ENCODE assay signal across 9 cellular contexts in genomic region chrX:119516157-119516702, GRCh38. TPM values are rescaled to one million over a fixed set of nuclear protein-coding genes. Genes with fewer than 3 reads are reported as not detected.
DNase-seq lines count a peak whose midpoint lies in the region; ATAC-seq and TF ChIP-seq lines count a peak whose summit lies in the region.
"Had no signal": no experiment of that assay in that cellular context is flagged by ENCODE, and none has a peak within 500 bp of the region (broad histone marks: within the 10 kb centered on the region; RNA-seq: fewer than 3 reads in every experiment).

No MANE protein-coding gene starts in this region.

- CTCF ChIA-PET in naive thymus-derived CD4-positive, alpha-beta T cell (lab: Charles Lee) = interaction anchor here (0.5 to 2.2 kb wide), 11 partner anchors 30 to 416 kb away, joined by 3 to 8 read pairs (median 4); no protein-coding TSS in a partner anchor

- no peaks in the 10 kb centered on the region for H3K9me3 ChIP-seq in naive thymus-derived CD4-positive, alpha-beta T cell (ENCODE audit: control insufficient read depth in 2 of 3, low read length in 3 of 3)

- no peaks in the 10 kb centered on the region for H3K27me3 Mint-ChIP-seq in naive thymus-derived CD4-positive, alpha-beta T cell

- peak; percentile 73 for DNase-seq in CD1c-positive myeloid dendritic cell (ENCODE audit: extremely low spot score)
- peak; percentile 65 to 77 for DNase-seq in NCI-H526 (lab: John Stamatoyannopoulos, UW)
- DNase-seq in activated CD4-positive, alpha-beta T cell treated with anti-CD3 and anti-CD28 coated beads, Interleukin-2, amount 50 U/mL, for 4 hours = peak; percentile 1 to 5
- no peak for DNase-seq in epithelial cell of proximal tubule (ENCODE audit: low read depth)
- peak; percentile 6 to 73 (median 55) for DNase-seq in naive thymus-derived CD4-positive, alpha-beta T cell
- DNase-seq in T-helper 9 cell = no peak

- peak overlapping the region in 5 of 9 donors; percentile 4 to 57 (median 40) for H3K27ac Mint-ChIP-seq in naive thymus-derived CD4-positive, alpha-beta T cell
- H3K27ac Mint-ChIP-seq: T-helper 1 cell treated with Interleukin-12 subunit alpha and Interleukin-12 subunit beta and Interleukin-4 antibody, amounts not matched to agents 30 μg/mL and 1 μg/mL, for 36 hours had no signal

- ATAC-seq in GM18873 (IDR thresholded peaks at IDR 0.05; ENCODE audit: low FRiP score, unreplicated experiment) = peak; percentile 73
- ATAC-seq in HG03342 (IDR thresholded peaks at IDR 0.05; ENCODE audit: unreplicated experiment) = peak; percentile 82
- ATAC-seq in naive thymus-derived CD4-positive, alpha-beta T cell = peak; percentile 99

- no peaks in the 10 kb centered on the region for H3K27me3 ChIP-seq in naive thymus-derived CD4-positive, alpha-beta T cell (ENCODE audit: control insufficient read depth in 2 of 2, insufficient read depth in 2 of 2, low read length in 2 of 2)

- H3K4me3 ChIP-seq in epithelial cell of proximal tubule (ENCODE audit: low read depth, low read length) = no peak overlapping the region
- no peak overlapping the region for H3K4me3 ChIP-seq in naive thymus-derived CD4-positive, alpha-beta T cell (ENCODE audit: low read length)

- no peak overlapping the region for H3K27ac ChIP-seq in naive thymus-derived CD4-positive, alpha-beta T cell (ENCODE audit: low read depth, low read length)

- peak; percentile 78 for TF ChIP-seq CTCF in epithelial cell of proximal tubule (conservative IDR thresholded peaks at IDR 0.05; ENCODE audit: low read depth, low read length)

- POLR2A ChIA-PET in naive thymus-derived CD4-positive, alpha-beta T cell (lab: Charles Lee) = interaction anchor here (0.6 to 1.2 kb wide), 2 partner anchors 10 to 362 kb away, joined by 3 to 5 read pairs; no protein-coding TSS in a partner anchor

- H3K4me1 ChIP-seq in naive thymus-derived CD4-positive, alpha-beta T cell (ENCODE audit: control insufficient read depth in 2 of 2, insufficient read depth in 2 of 2, low read length in 2 of 2) = no peaks in the 10 kb centered on the region

- peaks cover 2 to 7% (median 4%) of the 10 kb centered on the region in 7 donors for H3K4me1 Mint-ChIP-seq in naive thymus-derived CD4-positive, alpha-beta T cell

- H3K9me3 Mint-ChIP-seq in naive thymus-derived CD4-positive, alpha-beta T cell = no peaks in the 10 kb centered on the region
- H3K9me3 Mint-ChIP-seq: T-helper 1 cell treated with Interleukin-12 subunit alpha and Interleukin-12 subunit beta and Interleukin-4 antibody, amounts not matched to agents 30 μg/mL and 1 μg/mL, for 36 hours had no signal

- no peaks in the 10 kb centered on the region for H3K36me3 Mint-ChIP-seq in naive thymus-derived CD4-positive, alpha-beta T cell

- no peak overlapping the region for H3K4me3 Mint-ChIP-seq in naive thymus-derived CD4-positive, alpha-beta T cell
- H3K4me3 Mint-ChIP-seq: T-helper 1 cell treated with Interleukin-12 subunit alpha and Interleukin-12 subunit beta and Interleukin-4 antibody, amounts not matched to agents 30 μg/mL and 1 μg/mL, for 36 hours had no signal

- H3K36me3 ChIP-seq in naive thymus-derived CD4-positive, alpha-beta T cell (ENCODE audit: control insufficient read depth in 2 of 3, insufficient read depth in 3 of 3, low read length in 3 of 3) = no peaks in the 10 kb centered on the region

- intact Hi-C loops in naive thymus-derived CD4-positive, alpha-beta T cell (cut with micrococcal nuclease) = loop anchor here (1.0 to 5.0 kb wide), 13 partner anchors 47 to 371 kb away; partner anchors contain the start of genes NKRF (in 2 of the 2), UBE2A (in 2 of the 2) and SEPTIN6 (in 1 of the 2)

RNA-seq across cellular contexts. Expression of gene SLC25A5, which starts 48.0 kb away (rescaled TPM):
- 298 and 821 TPM in 2 replicates for total RNA-seq in epithelial cell of proximal tubule
- total RNA-seq in naive thymus-derived CD4-positive, alpha-beta T cell = 100 to 1,000 TPM in 3 of 5 experiments, 10 to 100 TPM in 2; 90.2 to 333 (median 132) TPM
- 100 to 1,000 TPM; 252 to 287 TPM for polyA plus RNA-seq in naive thymus-derived CD4-positive, alpha-beta T cell

RNA-seq across cellular contexts. Expression of gene STEEP1, which starts 49.0 kb away (rescaled TPM):
- total RNA-seq in epithelial cell of proximal tubule = 12.2 and 28.4 TPM in 2 replicates
- total RNA-seq in naive thymus-derived CD4-positive, alpha-beta T cell = 10 to 100 TPM; 19.9 to 21.8 (median 20.9) TPM
- polyA plus RNA-seq in naive thymus-derived CD4-positive, alpha-beta T cell = 10 to 100 TPM; 13.3 to 22.2 TPM

RNA-seq across cellular contexts. Expression of gene UBE2A, which starts 58.1 kb away (rescaled TPM):
- total RNA-seq in epithelial cell of proximal tubule = 28.1 and 40.2 TPM in 2 replicates
- 10 to 100 TPM; 34.0 to 74.7 (median 60.2) TPM for total RNA-seq in naive thymus-derived CD4-positive, alpha-beta T cell
- 10 to 100 TPM; 23.9 to 30.7 TPM for polyA plus RNA-seq in naive thymus-derived CD4-positive, alpha-beta T cell

Comparison
In these comparisons a context has a peak if more than half of its experiments do, and no peak if none do; other contexts are left out.
1. DNase-seq: peak in CD1c-positive myeloid dendritic cell (single experiment), NCI-H526 (2 of 2), activated CD4-positive, alpha-beta T cell treated with anti-CD3 and anti-CD28 coated beads, Interleukin-2, amount 50 U/mL, for 4 hours (2 of 2) and naive thymus-derived CD4-positive, alpha-beta T cell (9 of 9); none in epithelial cell of proximal tubule (single experiment) and T-helper 9 cell (single experiment).
2. Peak in every context shown above with its lines, with median percentiles within 50 percentile points of each other: ATAC-seq.